In the genomic region with DNA sequence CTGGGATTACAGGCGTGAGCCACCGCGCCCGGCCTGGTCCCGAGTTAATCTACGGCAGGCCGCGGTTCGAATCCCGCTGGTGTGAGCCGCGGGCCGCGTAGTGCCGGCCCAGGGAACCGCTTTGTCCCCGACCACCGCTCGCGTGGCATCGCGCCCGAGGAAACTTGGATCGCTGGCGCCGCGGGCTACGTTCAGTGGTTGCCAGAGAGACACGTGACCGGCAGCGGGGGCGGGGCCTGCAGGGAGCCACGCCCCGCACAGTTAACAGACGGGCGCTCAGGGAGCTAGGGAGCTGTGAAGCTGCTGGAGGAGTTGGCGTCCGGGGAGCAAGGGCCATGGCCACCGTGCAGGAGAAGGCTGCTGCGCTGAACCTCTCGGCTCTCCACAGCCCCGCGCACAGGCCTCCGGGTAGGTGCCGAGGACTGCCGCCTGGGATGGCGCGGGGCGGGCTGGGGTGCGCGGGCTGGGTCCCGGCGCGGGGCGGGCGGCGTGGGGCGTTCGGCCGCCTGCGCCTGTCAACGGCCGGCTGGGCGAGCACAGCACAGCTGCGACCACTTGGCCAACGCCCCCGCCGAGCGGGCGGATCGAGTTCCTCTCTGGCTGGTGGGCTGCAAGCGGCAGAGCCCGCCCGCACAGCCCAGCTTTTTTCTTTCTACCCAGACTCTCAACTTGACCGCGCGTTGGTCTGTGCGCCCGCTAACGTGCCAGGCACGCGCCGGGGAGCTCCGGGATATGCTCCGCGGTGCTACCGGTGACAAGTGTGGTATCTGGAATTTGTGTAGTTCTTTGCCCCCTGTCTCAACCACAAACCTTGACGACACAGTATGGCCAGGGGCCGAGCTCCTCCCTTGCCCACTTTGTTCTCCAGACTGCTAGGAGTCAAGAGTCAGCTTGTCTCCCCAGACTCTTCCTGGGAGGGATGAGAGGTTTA, we compare ENCODE assay signal across 8 cellular contexts. TPM values are rescaled to one million over a fixed set of nuclear protein-coding genes. Genes with fewer than 3 reads are reported as not detected.
A peak's percentile ranks its signal among the peaks of the same experiment; 100 is the strongest.
DNase-seq lines count a peak whose midpoint lies in the region; ATAC-seq and TF ChIP-seq lines count a peak whose summit lies in the region.

A gene (plus strand): TSS at position 258 of the 931 bp plus-strand sequence. CDS start 78 bp downstream, at position 336.

- H3K4me3 ChIP-seq in breast epithelium (peak within 1 kb of the TSS; percentile 53 to 73 (median 62)), skin epidermis (peak within 1 kb of the TSS; percentile 37 to 68 (median 52))

- H3K27me3 Mint-ChIP-seq in immature natural killer cell (ENCODE audit: low read depth in 3 of 3), result peaks cover 8 to 10% (median 8%) of the 10 kb centered on the region in 3 donors

- H3K4me1 Mint-ChIP-seq in immature natural killer cell, result peaks cover 20 to 28% of the 10 kb centered on the region in 2 donors

- TF ChIP-seq CTCF in VCaP (conservative IDR thresholded peaks at IDR 0.05) (no peak), breast epithelium (IDR thresholded peaks at IDR 0.05) (no peak)

- no peaks in the 10 kb centered on the region for H3K36me3 Mint-ChIP-seq in immature natural killer cell

- H3K9me3 Mint-ChIP-seq in immature natural killer cell, result no peaks in the 10 kb centered on the region

- DNase-seq in NCI-H2081 (lab: John Stamatoyannopoulos, UW) (peak; percentile 93 to 95), breast epithelium (ENCODE audit: low spot score in 2 of 2) (peak; percentile 58 to 64), immature natural killer cell (peak; percentile 74 to 78 (median 76))

- ATAC-seq in GM18502 (IDR thresholded peaks at IDR 0.05; ENCODE audit: poor library complexity, unreplicated experiment) (peak; percentile 70), HG02884 (IDR thresholded peaks at IDR 0.05; ENCODE audit: unreplicated experiment) (peak; percentile 60), HG03469 (IDR thresholded peaks at IDR 0.05; ENCODE audit: unreplicated experiment) (no peak)

- no peaks in the 10 kb centered on the region for H3K9me3 ChIP-seq in breast epithelium

- TF ChIP-seq POLR2A in breast epithelium (IDR thresholded peaks at IDR 0.05), result no peak

- H3K4me1 ChIP-seq in breast epithelium, result no peaks in the 10 kb centered on the region

- no peaks in the 10 kb centered on the region for H3K36me3 ChIP-seq in breast epithelium

- peaks cover 0 to 7% of the 10 kb centered on the region in 2 donors for H3K27me3 ChIP-seq in breast epithelium

- H3K27ac ChIP-seq in VCaP (peak within 1 kb of the TSS; percentile 44; the same call in 1 of the 2 replicates), breast epithelium (no peak within 1 kb of the TSS), skin epidermis (peak within 1 kb of the TSS in 18 of 21 experiments; percentile 3 to 83 (median 56))

- H3K4me3 Mint-ChIP-seq in immature natural killer cell, result peak within 1 kb of the TSS; percentile 81 to 90 (median 83)

- peak within 1 kb of the TSS in 1 of 6 donors; percentile 67 for H3K27ac Mint-ChIP-seq in immature natural killer cell

- intact Hi-C loops in breast epithelium (cut with DNase I; ENCODE audit: low total_unique reads), result no loop called here

RNA-seq across cellular contexts. Expression of the gene that starts here (rescaled TPM):
- total RNA-seq in breast epithelium, result under 1 TPM; 0.59 to 0.98 (median 0.64) TPM
- 1 to 10 TPM in 2 of 3 donors, under 1 TPM in 1; 0.65 to 1.3 (median 1.3) TPM for polyA plus RNA-seq in immature natural killer cell

Comparison
In these comparisons a context has a peak if more than half of its experiments do, and no peak if none do; other contexts are left out.
1. Peak in DNase-seq and H3K4me3 ChIP-seq in breast epithelium; RNA of the gene not detected or under 1 TPM.
2. H3K27ac ChIP-seq: peak in VCaP (single experiment) and skin epidermis (18 of 21); none in breast epithelium (0 of 2).
3. Peak in every context shown above with its lines, with median percentiles within 50 percentile points of each other: DNase-seq.